In the genomic region with DNA sequence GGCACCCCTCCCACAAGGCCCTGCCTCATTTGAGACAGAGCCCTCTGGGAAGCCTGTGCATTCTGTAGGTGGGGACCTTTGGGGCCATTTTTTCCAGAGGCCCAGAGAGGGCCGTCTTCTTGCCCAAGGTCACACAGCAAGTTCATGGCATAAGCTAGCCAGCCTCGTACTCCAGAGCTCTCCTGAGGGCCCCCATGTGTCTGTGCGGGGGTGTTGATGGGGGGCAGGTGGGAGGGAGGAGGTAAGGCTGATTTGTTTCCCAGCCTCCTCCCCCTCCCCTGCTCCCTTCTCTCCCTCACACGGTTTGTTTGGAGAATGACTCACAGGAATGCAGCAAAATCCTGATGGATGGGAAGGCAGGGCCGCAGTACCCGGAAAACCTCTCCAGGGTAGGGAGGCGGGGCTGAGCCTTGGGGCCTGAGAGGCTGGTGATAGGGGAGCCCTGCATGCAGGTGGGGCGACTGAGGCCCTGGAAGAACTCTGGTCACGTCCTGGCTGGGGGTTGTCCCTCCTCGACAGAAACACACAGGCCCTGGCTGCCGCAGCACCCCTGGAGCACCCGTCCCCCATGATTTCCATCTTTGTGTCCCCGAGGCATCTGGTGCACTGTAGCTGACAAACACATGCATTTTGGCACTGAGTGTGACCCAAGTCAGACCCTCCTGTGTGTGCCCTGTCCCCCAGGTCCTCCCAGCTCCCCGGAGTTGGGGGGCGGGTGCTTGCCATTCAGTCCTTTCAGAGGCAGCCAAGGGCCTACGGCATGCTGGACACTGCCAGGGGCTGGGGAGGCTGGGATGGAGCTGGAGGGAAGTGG, we compare ENCODE assay signal across 9 cellular contexts. TPM values are rescaled to one million over a fixed set of nuclear protein-coding genes. Genes with fewer than 3 reads are reported as not detected.
DNase-seq lines count a peak whose midpoint lies in the region; ATAC-seq and TF ChIP-seq lines count a peak whose summit lies in the region.
"Had no signal": no experiment of that assay in that cellular context is flagged by ENCODE, and none has a peak within 500 bp of the region (broad histone marks: within the 10 kb centered on the region; RNA-seq: fewer than 3 reads in every experiment).

No MANE protein-coding gene starts in this region.

- H3K4me3 Mint-ChIP-seq in activated T-cell treated with anti-CD3 and anti-CD28 coated beads, Interleukin-2, amount 50 U/mL, for 24 hours, result no peak overlapping the region
- H3K4me3 Mint-ChIP-seq: IgD-negative memory B cell had no signal

- peaks cover 6% of the 10 kb centered on the region for H3K36me3 Mint-ChIP-seq in activated T-cell treated with anti-CD3 and anti-CD28 coated beads, Interleukin-2, amount 50 U/mL, for 24 hours (ENCODE audit: low read depth)

- peaks cover 21% of the 10 kb centered on the region for H3K4me1 Mint-ChIP-seq in activated T-cell treated with anti-CD3 and anti-CD28 coated beads, Interleukin-2, amount 50 U/mL, for 24 hours (ENCODE audit: low read depth)

- H3K27me3 Mint-ChIP-seq in activated T-cell treated with anti-CD3 and anti-CD28 coated beads, Interleukin-2, amount 50 U/mL, for 24 hours, result no peaks in the 10 kb centered on the region
- H3K27me3 Mint-ChIP-seq: IgD-negative memory B cell had no signal

- 0 out of 2 replicates have a peak overlapping the region, but pooled peaks have one; percentile 12 for H3K4me3 ChIP-seq in HFF-Myc (replicated peaks; ENCODE audit: low read depth, low read length)

- DNase-seq in HFF-Myc (ENCODE audit: extremely low read depth, low read depth), result peak; percentile 81
- DNase-seq in iris pigment epithelial cell (ENCODE audit: low read depth), result peak; percentile 93
- no peak for DNase-seq in activated T-cell treated with anti-CD3 and anti-CD28 coated beads, Interleukin-2, amount 50 U/mL, for 24 hours
- DNase-seq in NCI-H1694 treated with DMSO at 0.1 percent for 48 hours (lab: John Stamatoyannopoulos, UW), result no peak
- no peak for DNase-seq in NCI-H1436 treated with DMSO at 0.1 percent for 48 hours (lab: John Stamatoyannopoulos, UW)

- H3K27ac ChIP-seq in angular gyrus (ENCODE audit: low read depth, low read length) (peak overlapping the region; percentile 90), temporal lobe (ENCODE audit: low read depth, low read length) (peak overlapping the region; percentile 78)

- H3K9me3 Mint-ChIP-seq in activated T-cell treated with anti-CD3 and anti-CD28 coated beads, Interleukin-2, amount 50 U/mL, for 24 hours, result no peaks in the 10 kb centered on the region
- H3K9me3 Mint-ChIP-seq: IgD-negative memory B cell had no signal

- no peak overlapping the region for H3K27ac Mint-ChIP-seq in activated T-cell treated with anti-CD3 and anti-CD28 coated beads, Interleukin-2, amount 50 U/mL, for 24 hours

- ATAC-seq in GM18907 (IDR thresholded peaks at IDR 0.05; ENCODE audit: unreplicated experiment), result no peak

- no peak for TF ChIP-seq CTCF in HFF-Myc (IDR thresholded peaks at IDR 0.05; ENCODE audit: low read depth, low read length, missing control alignments)

RNA-seq across cellular contexts. Expression of gene RAI1, which starts 29.7 kb away (rescaled TPM):
- 15.5 TPM for total RNA-seq in temporal lobe

Comparison
In these comparisons a context has a peak if more than half of its experiments do, and no peak if none do; other contexts are left out.
1. DNase-seq: peak in HFF-Myc (single experiment) and iris pigment epithelial cell (single experiment); none in activated T-cell treated with anti-CD3 and anti-CD28 coated beads, Interleukin-2, amount 50 U/mL, for 24 hours (single experiment), NCI-H1694 treated with DMSO at 0.1 percent for 48 hours (single experiment) and NCI-H1436 treated with DMSO at 0.1 percent for 48 hours (single experiment).